In the genomic region with DNA sequence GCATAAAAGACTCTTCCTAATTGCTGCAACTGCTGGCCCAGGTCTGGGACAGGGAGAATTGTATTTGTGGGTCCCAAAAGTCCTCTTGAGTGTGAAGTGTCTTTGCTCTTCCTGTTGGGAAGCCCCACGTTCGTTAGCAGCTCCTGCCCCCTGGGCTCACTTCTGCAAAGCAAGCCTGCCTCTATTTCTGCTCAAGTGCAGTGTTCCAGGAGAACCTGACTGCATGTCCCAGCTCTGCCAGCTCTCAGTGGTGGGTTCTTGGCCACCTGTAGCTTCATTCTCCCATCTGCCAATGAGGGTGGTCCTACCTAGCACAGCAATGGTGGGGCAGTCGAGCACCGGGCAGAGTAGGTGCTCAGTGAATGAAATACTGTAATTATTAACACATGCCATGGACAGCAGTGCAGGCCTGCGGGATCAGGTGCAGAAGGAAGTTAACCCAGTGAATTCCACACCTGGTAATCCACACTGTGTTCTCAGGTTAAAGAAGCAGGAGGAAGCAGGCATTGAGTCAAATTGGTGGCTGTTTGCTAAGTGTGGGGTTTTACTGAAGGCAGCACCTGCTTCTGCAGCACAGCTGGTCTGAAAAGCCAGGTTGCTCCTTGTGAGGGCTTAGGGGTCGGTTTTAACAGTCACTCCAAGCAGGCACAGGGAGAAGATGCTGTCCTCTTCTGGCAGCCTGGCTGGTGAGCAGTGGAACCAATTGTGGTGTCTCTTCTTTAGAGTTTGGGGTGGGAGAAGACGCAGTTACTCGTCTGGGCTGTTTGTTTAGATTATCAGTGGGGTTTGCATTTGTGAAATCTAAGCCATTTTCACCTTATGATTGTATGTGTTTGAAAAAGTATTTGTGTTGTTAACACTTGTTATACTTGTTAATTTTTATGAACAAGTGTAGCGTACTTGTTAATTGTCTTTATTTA, we compare ENCODE assay signal across 9 cellular contexts. TPM values are rescaled to one million over a fixed set of nuclear protein-coding genes. Genes with fewer than 3 reads are reported as not detected.
DNase-seq lines count a peak whose midpoint lies in the region; ATAC-seq lines count a peak whose summit lies in the region.
"Had no signal": no experiment of that assay in that cellular context is flagged by ENCODE, and none has a peak within 500 bp of the region (broad histone marks: within the 10 kb centered on the region; RNA-seq: fewer than 3 reads in every experiment).

No MANE protein-coding gene starts in this region.

- H3K9ac ChIP-seq in BLaER1 = no peak overlapping the region
- peak overlapping the region; percentile 24 for H3K9ac ChIP-seq in mucosa of stomach (ENCODE audit: low read length)

- H3K36me3 ChIP-seq in BLaER1 (peaks cover 87% of the 10 kb centered on the region), mucosa of stomach (ENCODE audit: control insufficient read depth, insufficient read depth, low read length) (no peaks in the 10 kb centered on the region)
- no peaks in the 10 kb centered on the region for H3K36me3 ChIP-seq in CD8-positive, alpha-beta memory T cell (ENCODE audit: insufficient read depth, low read length)

- intact Hi-C loops in activated CD4-positive, alpha-beta memory T cell treated with anti-CD3 and anti-CD28 coated beads for 36 hours (cut with micrococcal nuclease) = loop anchor here (10.0 kb wide), 1 partner anchor 306 kb away; a partner anchor contains a TSS

- H3K9me3 ChIP-seq in BLaER1 = peaks cover 30% of the 10 kb centered on the region
- H3K9me3 ChIP-seq in CD8-positive, alpha-beta memory T cell (ENCODE audit: low read length) = no peaks in the 10 kb centered on the region
- no peaks in the 10 kb centered on the region for H3K9me3 ChIP-seq in mucosa of stomach (ENCODE audit: control insufficient read depth, low read length)

- POLR2A ChIA-PET in CD8-positive, alpha-beta memory T cell (lab: Charles Lee) = interaction anchor here (0.5 kb wide), 1 partner anchor 31 kb away, joined by 3 read pairs; no protein-coding TSS in a partner anchor
- POLR2A ChIA-PET in activated CD4-positive, alpha-beta memory T cell treated with anti-CD3 and anti-CD28 coated beads for 36 hours (lab: Charles Lee) = no interaction called here

- CTCF ChIA-PET in CD8-positive, alpha-beta memory T cell (lab: Charles Lee) = interaction anchor here (1.6 to 11.2 kb wide), 3 partner anchors 11 to 33 kb away, joined by 3 to 239 read pairs (median 151); no protein-coding TSS in a partner anchor
- CTCF ChIA-PET in activated CD4-positive, alpha-beta memory T cell treated with anti-CD3 and anti-CD28 coated beads for 36 hours (lab: Charles Lee) = interaction anchor here (0.6 to 11.0 kb wide), 2 partner anchors 34 to 310 kb away, joined by 3 to 287 read pairs; no protein-coding TSS in a partner anchor

- peaks cover 94% of the 10 kb centered on the region for H4K20me1 ChIP-seq in BLaER1

- ATAC-seq in GM19328 (IDR thresholded peaks at IDR 0.05; ENCODE audit: unreplicated experiment) (no peak), HG02642 (IDR thresholded peaks at IDR 0.05; ENCODE audit: poor library complexity, unreplicated experiment) (no peak)

- H3K4me3 Mint-ChIP-seq in CD8-positive, alpha-beta memory T cell = peak overlapping the region in 5 of 7 donors; percentile 5 to 75 (median 61)
- H3K4me3 Mint-ChIP-seq in activated CD4-positive, alpha-beta memory T cell treated with anti-CD3 and anti-CD28 coated beads for 36 hours = no peak overlapping the region

- H3K4me1 ChIP-seq in BLaER1 (peaks cover 44% of the 10 kb centered on the region), mucosa of stomach (ENCODE audit: control insufficient read depth, insufficient read depth, low read length) (peaks cover 29% of the 10 kb centered on the region)
- peaks cover 64% of the 10 kb centered on the region for H3K4me1 ChIP-seq in CD8-positive, alpha-beta memory T cell (ENCODE audit: insufficient read depth, low read length)

- H3K27me3 ChIP-seq in BLaER1 = no peaks in the 10 kb centered on the region
- H3K27me3 ChIP-seq in CD8-positive, alpha-beta memory T cell (ENCODE audit: insufficient read depth, low read length, poor library complexity, severe bottlenecking) = no peaks in the 10 kb centered on the region
- no peaks in the 10 kb centered on the region for H3K27me3 ChIP-seq in mucosa of stomach (ENCODE audit: control insufficient read depth, insufficient read depth, low read length)

- DNase-seq in CD8-positive, alpha-beta memory T cell = no peak
- no peak for DNase-seq in activated CD4-positive, alpha-beta memory T cell treated with anti-CD3 and anti-CD28 coated beads for 36 hours
- DNase-seq in T1000 (lab: John Stamatoyannopoulos, UW) (no peak), middle frontal gyrus (ENCODE audit: extremely low spot score, low spot score) (no peak)

- peaks cover 0 to 6% (median 4%) of the 10 kb centered on the region in 5 donors for H3K9me3 Mint-ChIP-seq in CD8-positive, alpha-beta memory T cell
- peaks cover 22% of the 10 kb centered on the region for H3K9me3 Mint-ChIP-seq in activated CD4-positive, alpha-beta memory T cell treated with anti-CD3 and anti-CD28 coated beads for 36 hours

- no peak overlapping the region for H3K27ac ChIP-seq in BLaER1
- H3K27ac ChIP-seq in CD8-positive, alpha-beta memory T cell (ENCODE audit: low read depth, low read length) = no peak overlapping the region
- H3K27ac ChIP-seq: epithelial cell of prostate had no signal

- peaks cover 11 to 37% (median 12%) of the 10 kb centered on the region in 3 donors for H3K36me3 Mint-ChIP-seq in CD8-positive, alpha-beta memory T cell
- peaks cover 28% of the 10 kb centered on the region for H3K36me3 Mint-ChIP-seq in activated CD4-positive, alpha-beta memory T cell treated with anti-CD3 and anti-CD28 coated beads for 36 hours

- H3K4me3 ChIP-seq in BLaER1 = no peak overlapping the region
- no peak overlapping the region for H3K4me3 ChIP-seq in CD8-positive, alpha-beta memory T cell (ENCODE audit: low read length)
- H3K4me3 ChIP-seq in mucosa of stomach (ENCODE audit: low read length) = no peak overlapping the region

- peak overlapping the region; percentile 45 to 89 (median 80) for H3K27ac Mint-ChIP-seq in CD8-positive, alpha-beta memory T cell
- H3K27ac Mint-ChIP-seq in activated CD4-positive, alpha-beta memory T cell treated with anti-CD3 and anti-CD28 coated beads for 36 hours = peak overlapping the region; percentile 76

- peak overlapping the region; percentile 17; the same call in 1 of the 2 replicates for H3K4me2 ChIP-seq in BLaER1

- H3K4me1 Mint-ChIP-seq in CD8-positive, alpha-beta memory T cell = peaks cover 66 to 84% (median 70%) of the 10 kb centered on the region in 3 donors
- peaks cover 54% of the 10 kb centered on the region for H3K4me1 Mint-ChIP-seq in activated CD4-positive, alpha-beta memory T cell treated with anti-CD3 and anti-CD28 coated beads for 36 hours (ENCODE audit: low read depth)

- peaks cover 0 to 1% of the 10 kb centered on the region in 2 donors for H3K27me3 Mint-ChIP-seq in CD8-positive, alpha-beta memory T cell
- no peaks in the 10 kb centered on the region for H3K27me3 Mint-ChIP-seq in activated CD4-positive, alpha-beta memory T cell treated with anti-CD3 and anti-CD28 coated beads for 36 hours

RNA-seq across cellular contexts. Expression of a gene that starts 54.3 kb away (rescaled TPM):
- 10 to 100 TPM; 54.2 to 61.9 TPM for total RNA-seq in CD8-positive, alpha-beta memory T cell
- 32.6 TPM for polyA plus RNA-seq in CD8-positive, alpha-beta memory T cell
- total RNA-seq in activated CD4-positive, alpha-beta memory T cell treated with anti-CD3 and anti-CD28 coated beads for 36 hours = 10 to 100 TPM; 44.2 to 46.4 TPM
